1 cellular context compared by ENCODE assay signal in genomic region chr11:17387280-17387679, GRCh38.
TF ChIP-seq lines count a peak whose summit lies in the region.

No MANE protein-coding gene starts in this region.

TF ChIP-seq in WTC11, 78 proteins besides CTCF, POLR2A, EP300 and RAD21:
- TF ChIP-seq ZNF121 (CRISPR knock-in tag; IDR thresholded peaks at IDR 0.05) = no peak
- no peak for TF ChIP-seq CREM (CRISPR knock-in tag; IDR thresholded peaks at IDR 0.05)
